ENCODE assay signal across 1 cellular context in the genomic region with DNA sequence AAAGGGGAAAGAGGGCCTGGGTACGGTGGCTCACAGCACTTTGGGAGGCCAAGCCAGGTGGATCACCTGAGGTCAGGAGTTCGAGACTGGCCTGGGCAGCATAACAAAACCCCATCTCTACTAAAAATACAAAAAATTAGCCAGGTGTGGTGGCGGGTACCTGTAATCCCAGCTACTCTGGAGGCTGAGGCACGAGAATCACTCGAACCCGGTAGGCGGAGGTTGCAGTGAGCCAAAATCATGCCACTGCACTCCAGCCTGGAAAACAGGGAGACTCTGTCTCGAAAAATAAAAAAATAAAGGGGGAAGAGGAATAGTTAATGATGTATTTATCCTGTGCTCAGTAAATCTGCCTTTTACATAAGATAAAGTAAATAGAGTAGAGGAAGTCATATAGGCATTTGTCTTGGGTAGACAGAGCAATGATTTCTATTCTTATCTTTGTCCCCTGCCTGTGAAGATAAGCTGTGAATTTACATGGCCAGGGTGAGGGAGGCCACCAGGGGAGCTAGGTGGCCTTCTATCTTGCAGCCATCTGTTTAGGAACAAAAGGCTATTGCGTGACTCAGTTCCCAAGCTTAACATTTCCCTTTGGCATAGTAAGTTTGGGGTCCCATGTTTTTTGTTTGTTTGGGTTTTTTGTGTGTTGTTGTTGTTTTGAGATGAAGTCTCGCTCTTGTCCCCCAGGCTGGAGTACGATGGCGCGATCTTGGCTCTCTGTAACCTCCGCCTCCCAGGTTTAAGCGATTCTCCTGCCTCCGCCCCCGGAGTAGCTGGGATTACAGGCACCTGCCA.
TF ChIP-seq lines count a peak whose summit lies in the region.

No MANE protein-coding gene starts in this region.

TF ChIP-seq in K562, 482 proteins besides CTCF, POLR2A, EP300 and RAD21 (continued from another document and continues in another):
- TF ChIP-seq, protein P1, sequence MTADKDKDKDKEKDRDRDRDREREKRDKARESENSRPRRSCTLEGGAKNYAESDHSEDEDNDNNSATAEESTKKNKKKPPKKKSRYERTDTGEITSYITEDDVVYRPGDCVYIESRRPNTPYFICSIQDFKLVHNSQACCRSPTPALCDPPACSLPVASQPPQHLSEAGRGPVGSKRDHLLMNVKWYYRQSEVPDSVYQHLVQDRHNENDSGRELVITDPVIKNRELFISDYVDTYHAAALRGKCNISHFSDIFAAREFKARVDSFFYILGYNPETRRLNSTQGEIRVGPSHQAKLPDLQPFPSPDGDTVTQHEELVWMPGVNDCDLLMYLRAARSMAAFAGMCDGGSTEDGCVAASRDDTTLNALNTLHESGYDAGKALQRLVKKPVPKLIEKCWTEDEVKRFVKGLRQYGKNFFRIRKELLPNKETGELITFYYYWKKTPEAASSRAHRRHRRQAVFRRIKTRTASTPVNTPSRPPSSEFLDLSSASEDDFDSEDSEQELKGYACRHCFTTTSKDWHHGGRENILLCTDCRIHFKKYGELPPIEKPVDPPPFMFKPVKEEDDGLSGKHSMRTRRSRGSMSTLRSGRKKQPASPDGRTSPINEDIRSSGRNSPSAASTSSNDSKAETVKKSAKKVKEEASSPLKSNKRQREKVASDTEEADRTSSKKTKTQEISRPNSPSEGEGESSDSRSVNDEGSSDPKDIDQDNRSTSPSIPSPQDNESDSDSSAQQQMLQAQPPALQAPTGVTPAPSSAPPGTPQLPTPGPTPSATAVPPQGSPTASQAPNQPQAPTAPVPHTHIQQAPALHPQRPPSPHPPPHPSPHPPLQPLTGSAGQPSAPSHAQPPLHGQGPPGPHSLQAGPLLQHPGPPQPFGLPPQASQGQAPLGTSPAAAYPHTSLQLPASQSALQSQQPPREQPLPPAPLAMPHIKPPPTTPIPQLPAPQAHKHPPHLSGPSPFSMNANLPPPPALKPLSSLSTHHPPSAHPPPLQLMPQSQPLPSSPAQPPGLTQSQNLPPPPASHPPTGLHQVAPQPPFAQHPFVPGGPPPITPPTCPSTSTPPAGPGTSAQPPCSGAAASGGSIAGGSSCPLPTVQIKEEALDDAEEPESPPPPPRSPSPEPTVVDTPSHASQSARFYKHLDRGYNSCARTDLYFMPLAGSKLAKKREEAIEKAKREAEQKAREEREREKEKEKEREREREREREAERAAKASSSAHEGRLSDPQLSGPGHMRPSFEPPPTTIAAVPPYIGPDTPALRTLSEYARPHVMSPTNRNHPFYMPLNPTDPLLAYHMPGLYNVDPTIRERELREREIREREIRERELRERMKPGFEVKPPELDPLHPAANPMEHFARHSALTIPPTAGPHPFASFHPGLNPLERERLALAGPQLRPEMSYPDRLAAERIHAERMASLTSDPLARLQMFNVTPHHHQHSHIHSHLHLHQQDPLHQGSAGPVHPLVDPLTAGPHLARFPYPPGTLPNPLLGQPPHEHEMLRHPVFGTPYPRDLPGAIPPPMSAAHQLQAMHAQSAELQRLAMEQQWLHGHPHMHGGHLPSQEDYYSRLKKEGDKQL (CRISPR knock-in tag; IDR thresholded peaks at IDR 0.05; ENCODE audit: borderline replicate concordance): no peak
- TF ChIP-seq EHMT2 (IDR thresholded peaks at IDR 0.05): no peak; the same call in 1 of the 2 replicates
- TF ChIP-seq, protein P2, sequence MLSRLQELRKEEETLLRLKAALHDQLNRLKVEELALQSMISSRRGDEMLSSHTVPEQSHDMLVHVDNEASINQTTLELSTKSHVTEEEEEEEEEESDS (CRISPR knock-in tag; IDR thresholded peaks at IDR 0.05): no peak
- TF ChIP-seq, protein P3, sequence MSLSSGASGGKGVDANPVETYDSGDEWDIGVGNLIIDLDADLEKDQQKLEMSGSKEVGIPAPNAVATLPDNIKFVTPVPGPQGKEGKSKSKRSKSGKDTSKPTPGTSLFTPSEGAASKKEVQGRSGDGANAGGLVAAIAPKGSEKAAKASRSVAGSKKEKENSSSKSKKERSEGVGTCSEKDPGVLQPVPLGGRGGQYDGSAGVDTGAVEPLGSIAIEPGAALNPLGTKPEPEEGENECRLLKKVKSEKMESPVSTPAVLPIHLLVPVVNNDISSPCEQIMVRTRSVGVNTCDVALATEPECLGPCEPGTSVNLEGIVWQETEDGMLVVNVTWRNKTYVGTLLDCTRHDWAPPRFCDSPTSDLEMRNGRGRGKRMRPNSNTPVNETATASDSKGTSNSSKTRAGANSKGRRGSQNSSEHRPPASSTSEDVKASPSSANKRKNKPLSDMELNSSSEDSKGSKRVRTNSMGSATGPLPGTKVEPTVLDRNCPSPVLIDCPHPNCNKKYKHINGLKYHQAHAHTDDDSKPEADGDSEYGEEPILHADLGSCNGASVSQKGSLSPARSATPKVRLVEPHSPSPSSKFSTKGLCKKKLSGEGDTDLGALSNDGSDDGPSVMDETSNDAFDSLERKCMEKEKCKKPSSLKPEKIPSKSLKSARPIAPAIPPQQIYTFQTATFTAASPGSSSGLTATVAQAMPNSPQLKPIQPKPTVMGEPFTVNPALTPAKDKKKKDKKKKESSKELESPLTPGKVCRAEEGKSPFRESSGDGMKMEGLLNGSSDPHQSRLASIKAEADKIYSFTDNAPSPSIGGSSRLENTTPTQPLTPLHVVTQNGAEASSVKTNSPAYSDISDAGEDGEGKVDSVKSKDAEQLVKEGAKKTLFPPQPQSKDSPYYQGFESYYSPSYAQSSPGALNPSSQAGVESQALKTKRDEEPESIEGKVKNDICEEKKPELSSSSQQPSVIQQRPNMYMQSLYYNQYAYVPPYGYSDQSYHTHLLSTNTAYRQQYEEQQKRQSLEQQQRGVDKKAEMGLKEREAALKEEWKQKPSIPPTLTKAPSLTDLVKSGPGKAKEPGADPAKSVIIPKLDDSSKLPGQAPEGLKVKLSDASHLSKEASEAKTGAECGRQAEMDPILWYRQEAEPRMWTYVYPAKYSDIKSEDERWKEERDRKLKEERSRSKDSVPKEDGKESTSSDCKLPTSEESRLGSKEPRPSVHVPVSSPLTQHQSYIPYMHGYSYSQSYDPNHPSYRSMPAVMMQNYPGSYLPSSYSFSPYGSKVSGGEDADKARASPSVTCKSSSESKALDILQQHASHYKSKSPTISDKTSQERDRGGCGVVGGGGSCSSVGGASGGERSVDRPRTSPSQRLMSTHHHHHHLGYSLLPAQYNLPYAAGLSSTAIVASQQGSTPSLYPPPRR (CRISPR knock-in tag; IDR thresholded peaks at IDR 0.05; ENCODE audit: borderline replicate concordance): no peak
- TF ChIP-seq NFXL1 (CRISPR knock-in tag; IDR thresholded peaks at IDR 0.05): no peak
- no peak for TF ChIP-seq SREBF2 (CRISPR knock-in tag; IDR thresholded peaks at IDR 0.05)
- TF ChIP-seq ZEB2 (IDR thresholded peaks at IDR 0.05): peak; percentile 91
- no peak for TF ChIP-seq BRCA1 (IDR thresholded peaks at IDR 0.05)
- TF ChIP-seq BRCA1 (CRISPR knock-in tag; IDR thresholded peaks at IDR 0.05): no peak
- TF ChIP-seq, protein P4, sequence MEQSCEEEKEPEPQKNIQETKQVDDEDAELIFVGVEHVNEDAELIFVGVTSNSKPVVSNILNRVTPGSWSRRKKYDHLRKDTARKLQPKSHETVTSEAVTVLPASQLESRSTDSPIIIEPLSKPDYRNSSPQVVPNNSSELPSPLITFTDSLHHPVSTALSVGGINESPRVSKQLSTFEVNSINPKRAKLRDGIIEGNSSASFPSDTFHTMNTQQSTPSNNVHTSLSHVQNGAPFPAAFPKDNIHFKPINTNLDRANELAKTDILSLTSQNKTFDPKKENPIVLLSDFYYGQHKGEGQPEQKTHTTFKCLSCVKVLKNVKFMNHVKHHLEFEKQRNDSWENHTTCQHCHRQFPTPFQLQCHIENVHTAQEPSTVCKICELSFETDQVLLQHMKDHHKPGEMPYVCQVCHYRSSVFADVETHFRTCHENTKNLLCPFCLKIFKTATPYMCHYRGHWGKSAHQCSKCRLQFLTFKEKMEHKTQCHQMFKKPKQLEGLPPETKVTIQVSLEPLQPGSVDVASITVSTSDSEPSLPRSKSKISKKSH (CRISPR knock-in tag; IDR thresholded peaks at IDR 0.05): no peak
- TF ChIP-seq MECOM (CRISPR knock-in tag; IDR thresholded peaks at IDR 0.05): no peak
- TF ChIP-seq HMG20A (CRISPR knock-in tag; conservative IDR thresholded peaks at IDR 0.05): no peak; the same call in 1 of the 2 replicates
- TF ChIP-seq ZNF584 (CRISPR knock-in tag; IDR thresholded peaks at IDR 0.05; ENCODE audit: low read depth): 0 out of 2 replicates have a peak, but pooled peaks have one; percentile 38
- TF ChIP-seq, protein P5, sequence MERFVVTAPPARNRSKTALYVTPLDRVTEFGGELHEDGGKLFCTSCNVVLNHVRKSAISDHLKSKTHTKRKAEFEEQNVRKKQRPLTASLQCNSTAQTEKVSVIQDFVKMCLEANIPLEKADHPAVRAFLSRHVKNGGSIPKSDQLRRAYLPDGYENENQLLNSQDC (CRISPR knock-in tag; IDR thresholded peaks at IDR 0.05): no peak
- TF ChIP-seq, protein P6, sequence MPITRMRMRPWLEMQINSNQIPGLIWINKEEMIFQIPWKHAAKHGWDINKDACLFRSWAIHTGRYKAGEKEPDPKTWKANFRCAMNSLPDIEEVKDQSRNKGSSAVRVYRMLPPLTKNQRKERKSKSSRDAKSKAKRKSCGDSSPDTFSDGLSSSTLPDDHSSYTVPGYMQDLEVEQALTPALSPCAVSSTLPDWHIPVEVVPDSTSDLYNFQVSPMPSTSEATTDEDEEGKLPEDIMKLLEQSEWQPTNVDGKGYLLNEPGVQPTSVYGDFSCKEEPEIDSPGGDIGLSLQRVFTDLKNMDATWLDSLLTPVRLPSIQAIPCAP (CRISPR knock-in tag; IDR thresholded peaks at IDR 0.05; ENCODE audit: borderline replicate concordance): no peak
- TF ChIP-seq FOXP1 (CRISPR knock-in tag; IDR thresholded peaks at IDR 0.05): no peak
- peak; percentile 84 for TF ChIP-seq SMARCC2 (IDR thresholded peaks at IDR 0.05; ENCODE audit: low read depth)
- TF ChIP-seq ZNF253 (CRISPR knock-in tag; conservative IDR thresholded peaks at IDR 0.05): no peak
- TF ChIP-seq ZNF232 (CRISPR knock-in tag; IDR thresholded peaks at IDR 0.05): no peak
- TF ChIP-seq ZNF165 (CRISPR knock-in tag; IDR thresholded peaks at IDR 0.05; ENCODE audit: borderline replicate concordance): no peak
- peak; percentile 29 for TF ChIP-seq SMAD1 (IDR thresholded peaks at IDR 0.05; ENCODE audit: low read depth, low read length, partially characterized antibody)
- TF ChIP-seq RBM25 (IDR thresholded peaks at IDR 0.05; ENCODE audit: low read depth, low read length, severe bottlenecking): no peak
- TF ChIP-seq, protein P7, sequence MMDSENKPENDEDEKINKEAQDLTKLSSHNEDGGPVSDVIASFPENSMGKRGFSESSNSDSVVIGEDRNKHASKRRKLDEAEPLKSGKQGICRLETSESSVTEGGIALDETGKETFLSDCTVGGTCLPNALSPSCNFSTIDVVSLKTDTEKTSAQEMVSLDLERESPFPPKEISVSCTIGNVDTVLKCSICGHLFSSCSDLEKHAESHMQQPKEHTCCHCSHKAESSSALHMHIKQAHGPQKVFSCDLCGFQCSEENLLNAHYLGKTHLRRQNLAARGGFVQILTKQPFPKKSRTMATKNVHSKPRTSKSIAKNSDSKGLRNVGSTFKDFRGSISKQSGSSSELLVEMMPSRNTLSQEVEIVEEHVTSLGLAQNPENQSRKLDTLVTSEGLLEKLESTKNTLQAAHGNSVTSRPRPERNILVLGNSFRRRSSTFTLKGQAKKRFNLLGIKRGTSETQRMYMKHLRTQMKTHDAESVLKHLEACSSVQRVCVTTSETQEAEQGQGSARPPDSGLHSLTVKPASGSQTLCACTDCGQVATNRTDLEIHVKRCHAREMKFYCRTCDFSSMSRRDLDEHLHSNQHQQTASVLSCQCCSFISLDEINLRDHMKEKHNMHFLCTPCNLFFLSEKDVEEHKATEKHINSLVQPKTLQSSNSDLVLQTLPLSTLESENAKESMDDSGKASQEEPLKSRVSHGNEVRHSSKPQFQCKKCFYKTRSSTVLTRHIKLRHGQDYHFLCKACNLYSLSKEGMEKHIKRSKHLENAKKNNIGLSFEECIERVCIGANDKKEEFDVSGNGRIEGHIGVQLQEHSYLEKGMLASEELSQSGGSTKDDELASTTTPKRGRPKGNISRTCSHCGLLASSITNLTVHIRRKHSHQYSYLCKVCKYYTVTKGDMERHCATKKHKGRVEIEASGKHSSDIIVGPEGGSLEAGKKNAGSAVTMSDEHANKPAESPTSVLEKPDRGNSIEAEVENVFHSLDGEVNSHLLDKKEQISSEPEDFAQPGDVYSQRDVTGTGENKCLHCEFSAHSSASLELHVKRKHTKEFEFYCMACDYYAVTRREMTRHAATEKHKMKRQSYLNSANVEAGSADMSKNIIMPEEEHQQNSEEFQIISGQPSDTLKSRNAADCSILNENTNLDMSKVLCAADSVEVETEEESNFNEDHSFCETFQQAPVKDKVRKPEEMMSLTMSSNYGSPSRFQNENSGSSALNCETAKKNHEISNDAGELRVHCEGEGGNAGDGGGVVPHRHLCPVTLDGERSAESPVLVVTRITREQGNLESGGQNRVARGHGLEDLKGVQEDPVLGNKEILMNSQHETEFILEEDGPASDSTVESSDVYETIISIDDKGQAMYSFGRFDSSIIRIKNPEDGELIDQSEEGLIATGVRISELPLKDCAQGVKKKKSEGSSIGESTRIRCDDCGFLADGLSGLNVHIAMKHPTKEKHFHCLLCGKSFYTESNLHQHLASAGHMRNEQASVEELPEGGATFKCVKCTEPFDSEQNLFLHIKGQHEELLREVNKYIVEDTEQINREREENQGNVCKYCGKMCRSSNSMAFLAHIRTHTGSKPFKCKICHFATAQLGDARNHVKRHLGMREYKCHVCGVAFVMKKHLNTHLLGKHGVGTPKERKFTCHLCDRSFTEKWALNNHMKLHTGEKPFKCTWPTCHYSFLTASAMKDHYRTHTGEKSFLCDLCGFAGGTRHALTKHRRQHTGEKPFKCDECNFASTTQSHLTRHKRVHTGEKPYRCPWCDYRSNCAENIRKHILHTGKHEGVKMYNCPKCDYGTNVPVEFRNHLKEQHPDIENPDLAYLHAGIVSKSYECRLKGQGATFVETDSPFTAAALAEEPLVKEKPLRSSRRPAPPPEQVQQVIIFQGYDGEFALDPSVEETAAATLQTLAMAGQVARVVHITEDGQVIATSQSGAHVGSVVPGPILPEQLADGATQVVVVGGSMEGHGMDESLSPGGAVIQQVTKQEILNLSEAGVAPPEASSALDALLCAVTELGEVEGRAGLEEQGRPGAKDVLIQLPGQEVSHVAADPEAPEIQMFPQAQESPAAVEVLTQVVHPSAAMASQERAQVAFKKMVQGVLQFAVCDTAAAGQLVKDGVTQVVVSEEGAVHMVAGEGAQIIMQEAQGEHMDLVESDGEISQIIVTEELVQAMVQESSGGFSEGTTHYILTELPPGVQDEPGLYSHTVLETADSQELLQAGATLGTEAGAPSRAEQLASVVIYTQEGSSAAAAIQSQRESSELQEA (IDR thresholded peaks at IDR 0.05; ENCODE audit: low read depth): no peak
- TF ChIP-seq, protein P8, sequence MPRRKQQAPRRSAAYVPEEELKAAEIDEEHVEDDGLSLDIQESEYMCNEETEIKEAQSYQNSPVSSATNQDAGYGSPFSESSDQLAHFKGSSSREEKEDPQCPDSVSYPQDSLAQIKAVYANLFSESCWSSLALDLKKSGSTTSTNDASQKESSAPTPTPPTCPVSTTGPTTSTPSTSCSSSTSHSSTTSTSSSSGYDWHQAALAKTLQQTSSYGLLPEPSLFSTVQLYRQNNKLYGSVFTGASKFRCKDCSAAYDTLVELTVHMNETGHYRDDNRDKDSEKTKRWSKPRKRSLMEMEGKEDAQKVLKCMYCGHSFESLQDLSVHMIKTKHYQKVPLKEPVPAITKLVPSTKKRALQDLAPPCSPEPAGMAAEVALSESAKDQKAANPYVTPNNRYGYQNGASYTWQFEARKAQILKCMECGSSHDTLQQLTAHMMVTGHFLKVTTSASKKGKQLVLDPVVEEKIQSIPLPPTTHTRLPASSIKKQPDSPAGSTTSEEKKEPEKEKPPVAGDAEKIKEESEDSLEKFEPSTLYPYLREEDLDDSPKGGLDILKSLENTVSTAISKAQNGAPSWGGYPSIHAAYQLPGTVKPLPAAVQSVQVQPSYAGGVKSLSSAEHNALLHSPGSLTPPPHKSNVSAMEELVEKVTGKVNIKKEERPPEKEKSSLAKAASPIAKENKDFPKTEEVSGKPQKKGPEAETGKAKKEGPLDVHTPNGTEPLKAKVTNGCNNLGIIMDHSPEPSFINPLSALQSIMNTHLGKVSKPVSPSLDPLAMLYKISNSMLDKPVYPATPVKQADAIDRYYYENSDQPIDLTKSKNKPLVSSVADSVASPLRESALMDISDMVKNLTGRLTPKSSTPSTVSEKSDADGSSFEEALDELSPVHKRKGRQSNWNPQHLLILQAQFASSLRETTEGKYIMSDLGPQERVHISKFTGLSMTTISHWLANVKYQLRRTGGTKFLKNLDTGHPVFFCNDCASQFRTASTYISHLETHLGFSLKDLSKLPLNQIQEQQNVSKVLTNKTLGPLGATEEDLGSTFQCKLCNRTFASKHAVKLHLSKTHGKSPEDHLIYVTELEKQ (CRISPR knock-in tag; IDR thresholded peaks at IDR 0.05): no peak
